Comparison of ENCODE assay signal across 8 cellular contexts in the genomic region with DNA sequence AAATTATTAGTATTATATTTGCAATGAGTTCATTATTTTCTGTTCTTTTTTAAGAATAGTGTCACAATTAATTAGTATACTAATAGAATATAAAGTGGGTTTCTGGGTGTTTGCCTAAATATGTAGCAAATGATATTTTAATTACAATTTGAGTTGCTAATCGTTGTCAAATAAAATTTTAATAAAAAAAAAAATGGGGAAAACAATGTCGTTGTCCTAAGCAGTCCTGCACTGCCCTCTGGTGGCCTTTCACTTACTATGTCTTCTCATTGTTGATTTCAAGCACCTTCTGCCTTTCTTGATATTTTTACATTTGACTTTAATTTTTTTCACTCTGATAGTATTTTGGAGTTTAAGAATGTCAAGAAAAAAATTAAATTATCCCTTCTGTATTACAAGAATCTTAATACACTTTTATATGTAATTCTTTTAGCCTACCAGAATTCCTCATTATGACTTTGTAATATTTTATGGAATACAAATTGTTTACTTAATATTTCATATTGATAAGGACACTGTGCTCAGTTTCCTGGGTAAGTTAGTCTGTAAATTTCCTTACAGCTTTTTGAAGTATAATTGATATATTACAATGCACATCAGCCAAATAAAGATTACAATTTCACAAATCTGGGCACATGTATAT.
DNase-seq lines count a peak whose midpoint lies in the region; ATAC-seq and TF ChIP-seq lines count a peak whose summit lies in the region.

No MANE protein-coding gene starts in this region.

- H4K20me1 ChIP-seq in mammary epithelial cell (ENCODE audit: insufficient read depth, low read length) = no peaks in the 10 kb centered on the region

- DNase-seq in AG09319 (ENCODE audit: extremely low read depth, low read depth) (peak; percentile 25), NCI-H460 (ENCODE audit: extremely low read depth, low read depth) (peak; percentile 54), mammary epithelial cell (peak; percentile 5), mesenchymal stem cell (peak; percentile 45)
- no peak for DNase-seq in effector memory CD4-positive, alpha-beta T cell

- BruUV-seq in mammary epithelial cell (replicated peaks; lab: Mats Ljungman, UMichigan) = no TSS peak

- H3K9ac ChIP-seq in mammary epithelial cell (ENCODE audit: insufficient read depth, low read length) = no peak overlapping the region
- H3K9ac ChIP-seq in mesenchymal stem cell (ENCODE audit: low read length) = no peak overlapping the region

- WGBS in mammary epithelial cell (ENCODE audit: low coverage, missing lambda C conversion rate) = 27% methylated on average over 2 of the region's 2 CpGs
- 35% methylated on average over 2 of the region's 2 CpGs for WGBS in mesenchymal stem cell

- no peaks in the 10 kb centered on the region for H3K27me3 ChIP-seq in mammary epithelial cell (ENCODE audit: insufficient read depth, low read length)
- H3K27me3 ChIP-seq in mesenchymal stem cell (ENCODE audit: control insufficient read depth in 1 of 2, insufficient read depth in 1 of 2, low read length in 2 of 2) = peaks cover 9 to 52% of the 10 kb centered on the region in 2 experiments
- H3K27me3 ChIP-seq in effector memory CD4-positive, alpha-beta T cell (replicated peaks; ENCODE audit: control insufficient read depth, insufficient read depth, low read length, poor library complexity, severe bottlenecking) = no peaks in the 10 kb centered on the region

- H3K18ac ChIP-seq in mesenchymal stem cell (ENCODE audit: low read depth in 1 of 2, low read length in 2 of 2) = no peak overlapping the region

- H4K8ac ChIP-seq in mesenchymal stem cell (ENCODE audit: low read length) = no peak overlapping the region

- no peaks in the 10 kb centered on the region for H3K79me2 ChIP-seq in mammary epithelial cell (ENCODE audit: insufficient read depth, low read length)

- H3K4me2 ChIP-seq in mammary epithelial cell (ENCODE audit: insufficient read depth, low read depth, low read length) (no peak overlapping the region), mesenchymal stem cell (ENCODE audit: low read length, poor library complexity, severe bottlenecking) (no peak overlapping the region)

- no peak overlapping the region for H3K14ac ChIP-seq in mesenchymal stem cell (ENCODE audit: low read length in 2 of 2)

- H3K36me3 ChIP-seq in mammary epithelial cell (ENCODE audit: insufficient read depth, low read length) (no peaks in the 10 kb centered on the region), mesenchymal stem cell (ENCODE audit: control insufficient read depth in 1 of 2, insufficient read depth in 2 of 2, low read depth in 1 of 2, low read length in 2 of 2) (no peaks in the 10 kb centered on the region)
- H3K36me3 ChIP-seq in effector memory CD4-positive, alpha-beta T cell (ENCODE audit: control insufficient read depth, insufficient read depth, low read length) = no peaks in the 10 kb centered on the region

- no peak overlapping the region for H2BK5ac ChIP-seq in mesenchymal stem cell (ENCODE audit: low read depth, low read length, poor library complexity, severe bottlenecking)

- H2AFZ ChIP-seq in mammary epithelial cell (ENCODE audit: low read depth, low read length) (no peak overlapping the region), mesenchymal stem cell (ENCODE audit: low read depth, low read length) (no peak overlapping the region)

- H3K27ac ChIP-seq in mammary epithelial cell (ENCODE audit: insufficient read depth, low read depth, low read length) (no peak overlapping the region), mesenchymal stem cell (ENCODE audit: low read length, poor library complexity, severe bottlenecking) (no peak overlapping the region)
- H3K27ac ChIP-seq in effector memory CD4-positive, alpha-beta T cell (ENCODE audit: insufficient read depth, low read length, poor library complexity, severe bottlenecking) = no peak overlapping the region

- H4K91ac ChIP-seq in mesenchymal stem cell (ENCODE audit: low read length) = no peak overlapping the region

- intact Hi-C loops in mammary epithelial cell (cut with micrococcal nuclease) = loop anchor here (1.0 kb wide), 1 partner anchor 36 kb away; no protein-coding TSS in a partner anchor

- H2BK15ac ChIP-seq in mesenchymal stem cell (ENCODE audit: low read depth, poor library complexity, severe bottlenecking) = no peak overlapping the region

- dilution Hi-C loops in mammary epithelial cell (cut with HindIII; ENCODE audit: low sequenced_read_pairs) = no loop called here

- no peak overlapping the region for H3K4ac ChIP-seq in mesenchymal stem cell (ENCODE audit: low read depth in 1 of 2, low read length in 2 of 2)

- CTCF ChIA-PET in mammary epithelial cell (lab: Charles Lee; ENCODE audit: low non-redundant PET) = interaction anchor here (0.6 kb wide), 1 partner anchor 35 kb away, joined by 3 read pairs; no protein-coding TSS in a partner anchor

- H3K4me1 ChIP-seq in mammary epithelial cell (ENCODE audit: insufficient read depth, low read length) = no peaks in the 10 kb centered on the region
- H3K4me1 ChIP-seq in mesenchymal stem cell (ENCODE audit: control insufficient read depth, insufficient read depth, low read depth, low read length) = no peaks in the 10 kb centered on the region
- no peaks in the 10 kb centered on the region for H3K4me1 ChIP-seq in effector memory CD4-positive, alpha-beta T cell (ENCODE audit: control insufficient read depth, insufficient read depth, low read length, poor library complexity, severe bottlenecking)

- H3K79me1 ChIP-seq in mesenchymal stem cell (replicated peaks; ENCODE audit: low read length, poor library complexity, severe bottlenecking) = no peaks in the 10 kb centered on the region

- no peak overlapping the region for H3K4me3 ChIP-seq in mammary epithelial cell (replicated peaks in 1 of 3; ENCODE audit: insufficient read depth in 1 of 3, low read depth in 2 of 3, low read length in 3 of 3)
- no peak overlapping the region for H3K4me3 ChIP-seq in mesenchymal stem cell (ENCODE audit: insufficient read depth in 1 of 2, low read depth in 1 of 2, low read length in 2 of 2)
- H3K4me3 ChIP-seq in effector memory CD4-positive, alpha-beta T cell (ENCODE audit: insufficient read depth, low read depth, low read length, poor library complexity, severe bottlenecking) = no peak overlapping the region

- ATAC-seq in GM21576 (IDR thresholded peaks at IDR 0.05; ENCODE audit: unreplicated experiment) = no peak
- ATAC-seq in GM19035 (IDR thresholded peaks at IDR 0.05; ENCODE audit: unreplicated experiment) = no peak

- H2AK5ac ChIP-seq in mesenchymal stem cell (ENCODE audit: low read length, severe bottlenecking) = no peak overlapping the region

- TF ChIP-seq CTCF in AG09319 (IDR thresholded peaks at IDR 0.05; ENCODE audit: low read depth, low read length) (peak; percentile 75), GM12874 (IDR thresholded peaks at IDR 0.05; ENCODE audit: insufficient read depth, low read depth, low read length) (peak; percentile 53; the same call in 1 of the 2 replicates), mammary epithelial cell (conservative IDR thresholded peaks at IDR 0.05 in 1 of 2, IDR thresholded peaks at IDR 0.05 in 1 of 2; ENCODE audit: extremely low read depth in 1 of 2, insufficient read depth in 1 of 2, low read depth in 1 of 2, low read length in 2 of 2) (peak; percentile 48 to 67)

- H3K9me3 ChIP-seq in mammary epithelial cell (replicated peaks; ENCODE audit: insufficient read depth, low read length) (peaks cover 4% of the 10 kb centered on the region), mesenchymal stem cell (ENCODE audit: control insufficient read depth, low read length) (peaks cover 9% of the 10 kb centered on the region)
- H3K9me3 ChIP-seq in effector memory CD4-positive, alpha-beta T cell (ENCODE audit: control insufficient read depth, low read length) = peaks cover 12% of the 10 kb centered on the region

- H2BK12ac ChIP-seq in mesenchymal stem cell (ENCODE audit: low read length in 2 of 2) = no peak overlapping the region

- H2BK120ac ChIP-seq in mesenchymal stem cell (ENCODE audit: low read depth, low read length) = no peak overlapping the region

- H3K23ac ChIP-seq in mesenchymal stem cell (ENCODE audit: low read length in 2 of 2) = no peak overlapping the region

- in situ Hi-C loops in mammary epithelial cell (cut with MboI; ENCODE audit: low sequenced_read_pairs in 2 of 2) = no loop called here

Comparison
In these comparisons a context has a peak if more than half of its experiments do, and no peak if none do; other contexts are left out.
1. DNase-seq: peak in AG09319 (single experiment), NCI-H460 (single experiment), mammary epithelial cell (single experiment) and mesenchymal stem cell (single experiment); none in effector memory CD4-positive, alpha-beta T cell (0 of 3).
2. Peak in every context shown above with its lines, with median percentiles within 50 percentile points of each other: CTCF ChIP-seq.